In genomic region chr13:75465236-75465635, GRCh38 we compare ENCODE assay signal across 22 cellular contexts. TPM values are rescaled to one million over a fixed set of nuclear protein-coding genes. Genes with fewer than 3 reads are reported as not detected.
DNase-seq lines count a peak whose midpoint lies in the region; ATAC-seq, FAIRE-seq and TF ChIP-seq lines count a peak whose summit lies in the region.
"Had no signal": no experiment of that assay in that cellular context is flagged by ENCODE, and none has a peak within 500 bp of the region (broad histone marks: within the 10 kb centered on the region; RNA-seq: fewer than 3 reads in every experiment).

No MANE protein-coding gene starts in this region.

- intact Hi-C loops in HepG2 (cut with micrococcal nuclease; ENCODE audit: unreplicated experiment) (no loop called here), right lobe of liver (cut with DNase I) (no loop called here), K562 (cut with micrococcal nuclease) (no loop called here), psoas muscle (cut with DNase I) (loop anchor here in 1 of 2 donors (5.0 kb wide), 1 partner anchor 78 kb away; no protein-coding TSS in a partner anchor)

- ATAC-seq in HepG2 (no peak), right lobe of liver (no peak), K562 (no peak), psoas muscle (no peak), HG02938 (IDR thresholded peaks at IDR 0.05; ENCODE audit: unreplicated experiment) (no peak)
- ATAC-seq: A549 had no signal

- POLR2A ChIA-PET in HepG2 (lab: Yijun Ruan, JAX): no interaction called here
- POLR2A ChIA-PET in K562 (lab: Yijun Ruan, JAX): no interaction called here

- no peak for TF ChIP-seq CTCF in HepG2 (CRISPR knock-in tag; IDR thresholded peaks at IDR 0.05)
- no peak for TF ChIP-seq CTCF in right lobe of liver (IDR thresholded peaks at IDR 0.05)
- no peak for TF ChIP-seq CTCF in K562 (IDR thresholded peaks at IDR 0.05 in 2 of 3, conservative IDR thresholded peaks at IDR 0.05 in 1 of 3; ENCODE audit: insufficient read depth in 2 of 3, low read depth in 1 of 3, low read length in 3 of 3)
- TF ChIP-seq CTCF in psoas muscle (IDR thresholded peaks at IDR 0.05): no peak
- no peak for TF ChIP-seq CTCF in osteoblast (IDR thresholded peaks at IDR 0.05; ENCODE audit: extremely low read depth, low read depth, low read length)

- peaks cover 9% of the 10 kb centered on the region for H4K20me1 ChIP-seq in HepG2 (ENCODE audit: insufficient read depth, low read length)
- H4K20me1 ChIP-seq in K562 (replicated peaks; ENCODE audit: control insufficient read depth, insufficient read depth, low read length): no peaks in the 10 kb centered on the region
- H4K20me1 ChIP-seq in osteoblast (ENCODE audit: insufficient read depth, low read length): peaks cover 4% of the 10 kb centered on the region

- no peak for DNase-seq in HepG2 (ENCODE audit: low spot score)
- no peak for DNase-seq in right lobe of liver
- DNase-seq in K562 (ENCODE audit: extremely low read depth in 1 of 4, low spot score in 3 of 4): no peak
- DNase-seq in psoas muscle: no peak
- no peak for DNase-seq in activated naive CD4-positive, alpha-beta T cell treated with Interleukin-2 at 50 U/mL for 16 hours
- no peak for DNase-seq in osteoblast (ENCODE audit: insufficient read length, low spot score, missing footprints)
- DNase-seq: 8988T; ACHN; AML-193; BE2C; Calu3; CD4-positive, alpha-beta T cell; CD8-positive, alpha-beta memory T cell; DMS53; DMS79 treated with DMSO at 0.1 percent for 48 hours; GOT3; HFFc6 had no signal

- H3K4me1 ChIP-seq in HepG2 (ENCODE audit: insufficient read depth, low read length) (peaks cover 100% of the 10 kb centered on the region), right lobe of liver (peaks cover 0 to 8% (median 2%) of the 10 kb centered on the region in 4 donors), K562 (replicated peaks in 1 of 2; ENCODE audit: control insufficient read depth in 2 of 2, insufficient read depth in 2 of 2, low read length in 2 of 2) (no peaks in the 10 kb centered on the region; a peak in 1 of 5 replicates), psoas muscle (peaks cover 72% of the 10 kb centered on the region), osteoblast (ENCODE audit: insufficient read depth, low read length) (peaks cover 18% of the 10 kb centered on the region)
- H3K4me1 ChIP-seq: BLaER1 treated with 17β-estradiol and CSF1 and Interleukin-3, amounts not matched to agents 10 nM and 100 nM; HAP-1 had no signal

- WGBS in HepG2 (ENCODE audit: low lambda C conversion rate): 91% methylated on average over 1 of the region's 1 CpG
- WGBS in right lobe of liver (ENCODE audit: insufficient coverage, low coverage, low lambda C conversion rate, missing lambda C conversion rate): 86% methylated on average over 1 of the region's 1 CpG
- 60% methylated on average over 1 of the region's 1 CpG for WGBS in K562 (ENCODE audit: insufficient coverage, low coverage, missing lambda C conversion rate)
- WGBS in psoas muscle, 3 donors: 79 to 100% (median 88%) methylated on average over 1 of the region's 1 CpG

- no peak overlapping the region for H3K4me3 ChIP-seq in HepG2 (replicated peaks in 1 of 3; ENCODE audit: insufficient read depth in 1 of 3, low read depth in 2 of 3, low read length in 3 of 3)
- no peak overlapping the region for H3K4me3 ChIP-seq in right lobe of liver
- H3K4me3 ChIP-seq in K562: no peak overlapping the region
- H3K4me3 ChIP-seq in psoas muscle: no peak overlapping the region
- H3K4me3 ChIP-seq in osteoblast (ENCODE audit: insufficient read depth, low read length): no peak overlapping the region
- H3K4me3 ChIP-seq: A549; BLaER1 treated with 17β-estradiol and CSF1 and Interleukin-3, amounts not matched to agents 10 nM and 100 nM; HAP-1 had no signal

- TF ChIP-seq EP300 in HepG2 (IDR thresholded peaks at IDR 0.05; ENCODE audit: low read depth in 2 of 2, low read length in 2 of 2) (no peak), HepG2 (CRISPR knock-in tag; IDR thresholded peaks at IDR 0.05; ENCODE audit: borderline replicate concordance) (no peak), K562 (IDR thresholded peaks at IDR 0.05; ENCODE audit: low read length) (no peak)

- no peak for TF ChIP-seq POLR2A in HepG2 (IDR thresholded peaks at IDR 0.05; ENCODE audit: insufficient read depth in 1 of 2, low read depth in 2 of 2, low read length in 2 of 2)
- TF ChIP-seq POLR2A in right lobe of liver (IDR thresholded peaks at IDR 0.05): no peak
- TF ChIP-seq POLR2A in K562 (conservative IDR thresholded peaks at IDR 0.05): no peak

- FAIRE-seq in HepG2 (lab: Jason Lieb, UNC): no peak
- FAIRE-seq in K562 (lab: Jason Lieb, UNC): no peak
- FAIRE-seq: A549, H54 had no signal

- H3K27ac ChIP-seq in HepG2 (ENCODE audit: extremely low read length, insufficient read depth, low read length) (no peak overlapping the region), right lobe of liver (no peak overlapping the region), K562 (ENCODE audit: extremely low read depth, low read depth, low read length) (no peak overlapping the region), psoas muscle (peak overlapping the region; percentile 92), osteoblast (ENCODE audit: low read depth, low read length) (no peak overlapping the region)
- H3K27ac ChIP-seq: A549; BLaER1 treated with 17β-estradiol and CSF1 and Interleukin-3, amounts not matched to agents 10 nM and 100 nM had no signal

- H3K9me1 ChIP-seq in K562 (ENCODE audit: control insufficient read depth, insufficient read depth, low read length): no peaks in the 10 kb centered on the region

- H2AFZ ChIP-seq in HepG2 (ENCODE audit: low read length): no peak overlapping the region
- no peak overlapping the region for H2AFZ ChIP-seq in K562 (ENCODE audit: low read depth, low read length)
- no peak overlapping the region for H2AFZ ChIP-seq in osteoblast (ENCODE audit: low read length)

- BruUV-seq in HepG2 (replicated peaks; lab: Mats Ljungman, UMichigan) (no TSS peak), K562 (replicated peaks; lab: Mats Ljungman, UMichigan) (no TSS peak)

- H3K4me2 ChIP-seq in HepG2 (ENCODE audit: low read depth, low read length): no peak overlapping the region
- H3K4me2 ChIP-seq in K562 (ENCODE audit: insufficient read depth, low read length): no peak overlapping the region
- H3K4me2 ChIP-seq in osteoblast (ENCODE audit: insufficient read depth, low read length): no peak overlapping the region
- H3K4me2 ChIP-seq: A549; BLaER1 treated with 17β-estradiol and CSF1 and Interleukin-3, amounts not matched to agents 10 nM and 100 nM had no signal

- CTCF ChIA-PET in HepG2 (lab: Yijun Ruan, JAX; ENCODE audit: low intra/inter-chr PET ratio, low total read pairs) (no interaction called here), K562 (lab: Yijun Ruan, JAX; ENCODE audit: low intra/inter-chr PET ratio) (no interaction called here)

- H3K9me3 ChIP-seq in HepG2 (ENCODE audit: low read length) (no peaks in the 10 kb centered on the region), right lobe of liver (no peaks in the 10 kb centered on the region), K562 (replicated peaks; ENCODE audit: control insufficient read depth, insufficient read depth, low read depth, low read length) (no peaks in the 10 kb centered on the region), psoas muscle (no peaks in the 10 kb centered on the region), osteoblast (ENCODE audit: low read depth, low read length) (no peaks in the 10 kb centered on the region)
- H3K9me3 ChIP-seq: A549, BE2C, HAP-1 had no signal

- no peak overlapping the region for H3K9ac ChIP-seq in HepG2 (ENCODE audit: insufficient read depth, low read depth, low read length)
- H3K9ac ChIP-seq in K562 (ENCODE audit: insufficient read depth in 1 of 2, low read depth in 2 of 2, low read length in 2 of 2): no peak overlapping the region
- H3K9ac ChIP-seq: BLaER1 treated with 17β-estradiol and CSF1 and Interleukin-3, amounts not matched to agents 10 nM and 100 nM had no signal

- no peak for TF ChIP-seq RAD21 in HepG2 (CRISPR knock-in tag; IDR thresholded peaks at IDR 0.05)
- no peak for TF ChIP-seq RAD21 in K562 (CRISPR knock-in tag; conservative IDR thresholded peaks at IDR 0.05 in 1 of 2, IDR thresholded peaks at IDR 0.05 in 1 of 2)

- in situ Hi-C loops in HepG2 (cut with HindIII; ENCODE audit: extremely low pct_ligation_motif_present, low pct_unique_long_range_greater_than_20kb) (no loop called here), K562 (cut with MboI) (no loop called here)

- H3K36me3 ChIP-seq in HepG2 (replicated peaks in 1 of 2; ENCODE audit: control insufficient read depth in 1 of 2, insufficient read depth in 2 of 2, low read length in 2 of 2) (peaks cover 5 to 11% of the 10 kb centered on the region in 2 experiments), right lobe of liver (no peaks in the 10 kb centered on the region), K562 (ENCODE audit: control insufficient read depth, insufficient read depth, low read length) (no peaks in the 10 kb centered on the region), psoas muscle (ENCODE audit: insufficient read depth in 1 of 2, low read depth in 1 of 2) (no peaks in the 10 kb centered on the region), osteoblast (ENCODE audit: insufficient read depth, low read length) (no peaks in the 10 kb centered on the region)
- H3K36me3 ChIP-seq: HAP-1 had no signal

- no peaks in the 10 kb centered on the region for H3K27me3 ChIP-seq in HepG2 (ENCODE audit: control insufficient read depth in 1 of 2, insufficient read depth in 2 of 2, low read length in 2 of 2)
- no peaks in the 10 kb centered on the region for H3K27me3 ChIP-seq in right lobe of liver
- no peaks in the 10 kb centered on the region for H3K27me3 ChIP-seq in K562 (ENCODE audit: control insufficient read depth in 2 of 2, insufficient read depth in 2 of 2, low read length in 2 of 2)
- H3K27me3 ChIP-seq in psoas muscle (ENCODE audit: insufficient read depth in 3 of 3, low read length in 2 of 3): no peaks in the 10 kb centered on the region
- no peaks in the 10 kb centered on the region for H3K27me3 ChIP-seq in osteoblast (ENCODE audit: insufficient read depth, low read length)
- H3K27me3 ChIP-seq: BE2C; BLaER1 treated with 17β-estradiol and CSF1 and Interleukin-3, amounts not matched to agents 10 nM and 100 nM had no signal

- H3K79me2 ChIP-seq in HepG2 (ENCODE audit: insufficient read depth, low read length) (peaks cover 100% of the 10 kb centered on the region), K562 (ENCODE audit: control insufficient read depth, insufficient read depth, low read length) (peaks cover 20% of the 10 kb centered on the region), osteoblast (ENCODE audit: insufficient read depth, low read length) (peaks cover 48% of the 10 kb centered on the region)

RNA-seq across cellular contexts. Expression of gene TBC1D4, which starts 16.7 kb away (rescaled TPM):
- total RNA-seq in HepG2 (2016; rRNA removed; fragmentation: Illumina TruSeq; extraction: Trizol): 35.9 and 55.4 TPM in 2 replicates
- total RNA-seq in HepG2 (2016; cell fraction: cytosol; rRNA removed; fragmentation: Illumina TruSeq; extraction: Trizol; ENCODE audit: low read depth): 9.8 and 11.6 TPM in 2 replicates
- 34.7 and 51.3 TPM in 2 replicates for total RNA-seq in HepG2 (2016; cell fraction: insoluble cytoplasmic fraction; rRNA removed; fragmentation: Illumina TruSeq; extraction: Trizol)
- total RNA-seq in HepG2 (2016; cell fraction: membrane; rRNA removed; fragmentation: Illumina TruSeq; extraction: Trizol): 15.2 and 16.2 TPM in 2 replicates
- 40.3 and 42.3 TPM in 2 replicates for total RNA-seq in HepG2 (2016; cell fraction: nucleus; rRNA removed; fragmentation: Illumina TruSeq; extraction: Trizol)
- polyA plus RNA-seq in HepG2 (2011; rRNA removed): 61.0 and 64.4 TPM in 2 replicates
- 51.3 and 56.0 TPM in 2 replicates for polyA plus RNA-seq in HepG2 (2011; cell fraction: cytosol; rRNA removed)
- 38.5 and 39.0 TPM in 2 replicates for polyA plus RNA-seq in HepG2 (2011; cell fraction: nucleus; rRNA removed)
- 34.3 and 36.4 TPM in 2 replicates for polyA plus RNA-seq in HepG2 (2012)
- 0.92 and 0.95 TPM in 2 replicates for polyA plus RNA-seq in HepG2 (2016; cell fraction: cytosol; fragmentation: Illumina TruSeq; extraction: Trizol; ENCODE audit: low read depth)
- 40.9 and 42.4 TPM in 2 replicates for polyA plus RNA-seq in HepG2 (2016; cell fraction: insoluble cytoplasmic fraction; fragmentation: Illumina TruSeq; extraction: Trizol; ENCODE audit: low read depth)
- polyA plus RNA-seq in HepG2 (2016; cell fraction: membrane; fragmentation: Illumina TruSeq; extraction: Trizol; ENCODE audit: low read depth): 4.8 and 5.3 TPM in 2 replicates
- 33.6 TPM in 2 replicates for polyA plus RNA-seq in HepG2 (2016; cell fraction: nucleus; fragmentation: Illumina TruSeq; extraction: Trizol; ENCODE audit: insufficient read depth, low read depth)
- polyA minus RNA-seq in HepG2 (2011; rRNA and poly(A)+ RNA removed; ENCODE audit: low replicate concordance): 53.3 and 125 TPM in 2 replicates
- polyA minus RNA-seq in HepG2 (2011; cell fraction: cytosol; rRNA and poly(A)+ RNA removed): 88.0 and 94.2 TPM in 2 replicates
- polyA minus RNA-seq in HepG2 (2011; cell fraction: nucleus; rRNA and poly(A)+ RNA removed): 138 and 139 TPM in 2 replicates
- 10 to 100 TPM in 4 of 6 experiments, 1 to 10 TPM in 2; 7.7 to 18.6 (median 10.3) TPM for total RNA-seq in right lobe of liver
- total RNA-seq in K562 (2011; cell fraction: chromatin; rRNA removed; ENCODE audit: low replicate concordance): 4.4 and 10.2 TPM in 2 replicates
- 3.3 and 5.4 TPM in 2 replicates for total RNA-seq in K562 (2011; cell fraction: nucleolus; rRNA removed)
- 4.2 and 4.5 TPM in 2 replicates for total RNA-seq in K562 (2011; cell fraction: nucleoplasm; rRNA removed)
- 6.4 and 8.5 TPM in 2 replicates for total RNA-seq in K562 (2014; rRNA removed)
- 8.7 and 9.1 TPM in 2 replicates for total RNA-seq in K562 (2014; rRNA removed; fragmentation: Illumina TruSeq; extraction: Trizol)
- total RNA-seq in K562 (2015; rRNA removed; fragmentation: Illumina TruSeq; extraction: Trizol): 8.0 and 8.9 TPM in 2 replicates
- 10.7 and 12.3 TPM in 2 replicates for total RNA-seq in K562 (2021)
- 2.2 and 7.0 TPM in 2 replicates for polyA plus RNA-seq in K562 (2011; rRNA removed)
- polyA plus RNA-seq in K562 (2011; cell fraction: cytosol; rRNA removed): 0.84 and 3.8 TPM in 2 replicates
- polyA plus RNA-seq in K562 (2011; cell fraction: nucleus; rRNA removed): 2.0 and 9.5 TPM in 2 replicates
- 3.3 and 5.5 TPM in 2 replicates for polyA plus RNA-seq in K562 (2012)
- polyA plus RNA-seq in K562 (2014; fragmentation: Illumina TruSeq; extraction: Trizol): 8.0 and 10.0 TPM in 2 replicates
- 1 to 10 TPM; 2.8 to 2.9 TPM for polyA plus RNA-seq in K562 (2014; fragmentation: Nextera tagmentation; extraction: Ambion mirVana)
- polyA plus RNA-seq in K562 (2014; rRNA removed): 5.5 and 6.4 TPM in 2 replicates
- 2.5 and 13.1 TPM in 2 replicates for polyA minus RNA-seq in K562 (2011; rRNA and poly(A)+ RNA removed)
- 2.1 and 8.5 TPM in 2 replicates for polyA minus RNA-seq in K562 (2011; cell fraction: cytosol; rRNA and poly(A)+ RNA removed)
- polyA minus RNA-seq in K562 (2011; cell fraction: nucleus; rRNA and poly(A)+ RNA removed): 1.6 and 4.8 TPM in 2 replicates
- 100 to 1,000 TPM in 1 of 4 donors, 10 to 100 TPM in 3; 36.9 to 127 (median 93.4) TPM for total RNA-seq in psoas muscle
- polyA plus RNA-seq in psoas muscle: 100 to 1,000 TPM in 1 of 3 donors, 10 to 100 TPM in 1, 1 to 10 TPM in 1; 3.1 to 105 (median 36.7) TPM
- 18.6 and 19.5 TPM in 2 replicates for total RNA-seq in osteoblast

Comparison
In these comparisons a context has a peak if more than half of its experiments do, and no peak if none do; other contexts are left out.
1. Of the 241 proteins assayed by ChIP-seq in both HepG2 and K562: peak only in HepG2: none; only in K562: TFE3; in both: ZNF24; in neither: 239.